ENCODE assay signal across 1 cellular context in the genomic region with DNA sequence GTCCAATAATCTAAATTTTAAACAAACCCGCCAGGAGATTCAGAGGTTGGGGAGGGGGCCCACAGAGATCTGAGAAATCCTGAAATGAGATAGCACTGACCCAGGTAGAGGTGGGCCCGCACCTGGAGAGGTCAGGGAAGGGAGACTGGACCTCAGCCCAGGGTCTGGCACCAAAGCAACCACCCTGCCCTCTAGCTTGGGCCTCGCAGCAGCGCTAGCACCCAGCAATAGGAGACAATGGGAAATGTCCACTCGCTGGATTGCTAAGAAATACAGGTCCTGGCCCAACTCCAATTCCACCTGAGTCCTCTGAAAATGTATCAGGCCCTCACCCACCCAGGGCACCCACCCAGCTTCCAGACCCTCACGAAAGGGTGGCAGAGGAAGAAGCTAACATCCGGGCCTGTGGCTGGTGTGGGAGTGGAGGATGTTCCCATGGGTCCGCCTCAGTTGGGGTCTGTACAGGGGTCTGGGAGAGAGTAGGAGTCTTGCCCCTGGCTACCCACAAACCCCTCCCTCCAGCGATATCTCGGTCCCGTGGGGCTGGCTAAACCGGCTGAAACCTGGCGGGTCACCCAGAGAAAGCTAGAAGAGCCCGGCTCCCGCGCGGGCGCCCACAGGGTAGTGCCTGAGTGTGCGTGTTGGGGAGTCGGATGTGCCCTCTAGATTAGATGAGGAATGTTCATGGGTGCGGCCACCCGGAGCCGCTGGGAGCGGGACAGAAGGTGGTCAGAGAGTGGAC.
TF ChIP-seq lines count a peak whose summit lies in the region.

No MANE protein-coding gene starts in this region.

TF ChIP-seq in HepG2, 621 proteins besides CTCF, POLR2A, EP300 and RAD21 (continued from another document and continues in another):
- TF ChIP-seq ZNF468 (CRISPR knock-in tag; IDR thresholded peaks at IDR 0.05) (no peak), ZNF138 (CRISPR knock-in tag; IDR thresholded peaks at IDR 0.05; ENCODE audit: low read depth) (no peak), EHMT2 (IDR thresholded peaks at IDR 0.05; ENCODE audit: borderline replicate concordance, low read depth, low read length) (no peak), DPF2 (CRISPR knock-in tag; IDR thresholded peaks at IDR 0.05; ENCODE audit: borderline replicate concordance, low read depth) (no peak), ZNF776 (CRISPR knock-in tag; IDR thresholded peaks at IDR 0.05) (no peak), HNRNPLL (IDR thresholded peaks at IDR 0.05; ENCODE audit: low read depth, low read length, poor library complexity, severe bottlenecking) (no peak), SRF (IDR thresholded peaks at IDR 0.05; ENCODE audit: low read depth, low read length) (no peak), XBP1 (CRISPR knock-in tag; IDR thresholded peaks at IDR 0.05) (no peak), ZMYM4 (CRISPR knock-in tag; IDR thresholded peaks at IDR 0.05) (no peak), ISX (CRISPR knock-in tag; conservative IDR thresholded peaks at IDR 0.05) (no peak), NR2F6 (IDR thresholded peaks at IDR 0.05) (peak; percentile 14; the same call in 1 of the 2 replicates), NR2F6 (CRISPR knock-in tag; IDR thresholded peaks at IDR 0.05) (no peak), ZNF614 (CRISPR knock-in tag; IDR thresholded peaks at IDR 0.05; ENCODE audit: borderline replicate concordance) (no peak), ISL2 (CRISPR knock-in tag; IDR thresholded peaks at IDR 0.05) (no peak), HNRNPK (IDR thresholded peaks at IDR 0.05; ENCODE audit: low read depth, low read length, poor library complexity, severe bottlenecking) (no peak)
- TF ChIP-seq, protein P1, sequence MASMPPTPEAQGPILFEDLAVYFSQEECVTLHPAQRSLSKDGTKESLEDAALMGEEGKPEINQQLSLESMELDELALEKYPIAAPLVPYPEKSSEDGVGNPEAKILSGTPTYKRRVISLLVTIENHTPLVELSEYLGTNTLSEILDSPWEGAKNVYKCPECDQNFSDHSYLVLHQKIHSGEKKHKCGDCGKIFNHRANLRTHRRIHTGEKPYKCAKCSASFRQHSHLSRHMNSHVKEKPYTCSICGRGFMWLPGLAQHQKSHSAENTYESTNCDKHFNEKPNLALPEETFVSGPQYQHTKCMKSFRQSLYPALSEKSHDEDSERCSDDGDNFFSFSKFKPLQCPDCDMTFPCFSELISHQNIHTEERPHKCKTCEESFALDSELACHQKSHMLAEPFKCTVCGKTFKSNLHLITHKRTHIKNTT (CRISPR knock-in tag; IDR thresholded peaks at IDR 0.05): no peak
- TF ChIP-seq, protein P2, sequence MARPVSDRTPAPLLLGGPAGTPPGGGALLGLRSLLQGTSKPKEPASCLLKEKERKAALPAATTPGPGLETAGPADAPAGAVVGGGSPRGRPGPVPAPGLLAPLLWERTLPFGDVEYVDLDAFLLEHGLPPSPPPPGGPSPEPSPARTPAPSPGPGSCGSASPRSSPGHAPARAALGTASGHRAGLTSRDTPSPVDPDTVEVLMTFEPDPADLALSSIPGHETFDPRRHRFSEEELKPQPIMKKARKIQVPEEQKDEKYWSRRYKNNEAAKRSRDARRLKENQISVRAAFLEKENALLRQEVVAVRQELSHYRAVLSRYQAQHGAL (CRISPR knock-in tag; IDR thresholded peaks at IDR 0.05; ENCODE audit: not compliant biosample characterization): no peak
- TF ChIP-seq, protein P3, sequence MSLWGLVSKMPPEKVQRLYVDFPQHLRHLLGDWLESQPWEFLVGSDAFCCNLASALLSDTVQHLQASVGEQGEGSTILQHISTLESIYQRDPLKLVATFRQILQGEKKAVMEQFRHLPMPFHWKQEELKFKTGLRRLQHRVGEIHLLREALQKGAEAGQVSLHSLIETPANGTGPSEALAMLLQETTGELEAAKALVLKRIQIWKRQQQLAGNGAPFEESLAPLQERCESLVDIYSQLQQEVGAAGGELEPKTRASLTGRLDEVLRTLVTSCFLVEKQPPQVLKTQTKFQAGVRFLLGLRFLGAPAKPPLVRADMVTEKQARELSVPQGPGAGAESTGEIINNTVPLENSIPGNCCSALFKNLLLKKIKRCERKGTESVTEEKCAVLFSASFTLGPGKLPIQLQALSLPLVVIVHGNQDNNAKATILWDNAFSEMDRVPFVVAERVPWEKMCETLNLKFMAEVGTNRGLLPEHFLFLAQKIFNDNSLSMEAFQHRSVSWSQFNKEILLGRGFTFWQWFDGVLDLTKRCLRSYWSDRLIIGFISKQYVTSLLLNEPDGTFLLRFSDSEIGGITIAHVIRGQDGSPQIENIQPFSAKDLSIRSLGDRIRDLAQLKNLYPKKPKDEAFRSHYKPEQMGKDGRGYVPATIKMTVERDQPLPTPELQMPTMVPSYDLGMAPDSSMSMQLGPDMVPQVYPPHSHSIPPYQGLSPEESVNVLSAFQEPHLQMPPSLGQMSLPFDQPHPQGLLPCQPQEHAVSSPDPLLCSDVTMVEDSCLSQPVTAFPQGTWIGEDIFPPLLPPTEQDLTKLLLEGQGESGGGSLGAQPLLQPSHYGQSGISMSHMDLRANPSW (CRISPR knock-in tag; IDR thresholded peaks at IDR 0.05; ENCODE audit: borderline replicate concordance): no peak
- TF ChIP-seq, protein P4, sequence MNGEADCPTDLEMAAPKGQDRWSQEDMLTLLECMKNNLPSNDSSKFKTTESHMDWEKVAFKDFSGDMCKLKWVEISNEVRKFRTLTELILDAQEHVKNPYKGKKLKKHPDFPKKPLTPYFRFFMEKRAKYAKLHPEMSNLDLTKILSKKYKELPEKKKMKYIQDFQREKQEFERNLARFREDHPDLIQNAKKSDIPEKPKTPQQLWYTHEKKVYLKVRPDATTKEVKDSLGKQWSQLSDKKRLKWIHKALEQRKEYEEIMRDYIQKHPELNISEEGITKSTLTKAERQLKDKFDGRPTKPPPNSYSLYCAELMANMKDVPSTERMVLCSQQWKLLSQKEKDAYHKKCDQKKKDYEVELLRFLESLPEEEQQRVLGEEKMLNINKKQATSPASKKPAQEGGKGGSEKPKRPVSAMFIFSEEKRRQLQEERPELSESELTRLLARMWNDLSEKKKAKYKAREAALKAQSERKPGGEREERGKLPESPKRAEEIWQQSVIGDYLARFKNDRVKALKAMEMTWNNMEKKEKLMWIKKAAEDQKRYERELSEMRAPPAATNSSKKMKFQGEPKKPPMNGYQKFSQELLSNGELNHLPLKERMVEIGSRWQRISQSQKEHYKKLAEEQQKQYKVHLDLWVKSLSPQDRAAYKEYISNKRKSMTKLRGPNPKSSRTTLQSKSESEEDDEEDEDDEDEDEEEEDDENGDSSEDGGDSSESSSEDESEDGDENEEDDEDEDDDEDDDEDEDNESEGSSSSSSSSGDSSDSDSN (CRISPR knock-in tag; IDR thresholded peaks at IDR 0.05): no peak
- TF ChIP-seq, protein P5, sequence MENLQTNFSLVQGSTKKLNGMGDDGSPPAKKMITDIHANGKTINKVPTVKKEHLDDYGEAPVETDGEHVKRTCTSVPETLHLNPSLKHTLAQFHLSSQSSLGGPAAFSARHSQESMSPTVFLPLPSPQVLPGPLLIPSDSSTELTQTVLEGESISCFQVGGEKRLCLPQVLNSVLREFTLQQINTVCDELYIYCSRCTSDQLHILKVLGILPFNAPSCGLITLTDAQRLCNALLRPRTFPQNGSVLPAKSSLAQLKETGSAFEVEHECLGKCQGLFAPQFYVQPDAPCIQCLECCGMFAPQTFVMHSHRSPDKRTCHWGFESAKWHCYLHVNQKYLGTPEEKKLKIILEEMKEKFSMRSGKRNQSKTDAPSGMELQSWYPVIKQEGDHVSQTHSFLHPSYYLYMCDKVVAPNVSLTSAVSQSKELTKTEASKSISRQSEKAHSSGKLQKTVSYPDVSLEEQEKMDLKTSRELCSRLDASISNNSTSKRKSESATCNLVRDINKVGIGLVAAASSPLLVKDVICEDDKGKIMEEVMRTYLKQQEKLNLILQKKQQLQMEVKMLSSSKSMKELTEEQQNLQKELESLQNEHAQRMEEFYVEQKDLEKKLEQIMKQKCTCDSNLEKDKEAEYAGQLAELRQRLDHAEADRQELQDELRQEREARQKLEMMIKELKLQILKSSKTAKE (CRISPR knock-in tag; IDR thresholded peaks at IDR 0.05; ENCODE audit: borderline replicate concordance): no peak
- TF ChIP-seq, protein P6, sequence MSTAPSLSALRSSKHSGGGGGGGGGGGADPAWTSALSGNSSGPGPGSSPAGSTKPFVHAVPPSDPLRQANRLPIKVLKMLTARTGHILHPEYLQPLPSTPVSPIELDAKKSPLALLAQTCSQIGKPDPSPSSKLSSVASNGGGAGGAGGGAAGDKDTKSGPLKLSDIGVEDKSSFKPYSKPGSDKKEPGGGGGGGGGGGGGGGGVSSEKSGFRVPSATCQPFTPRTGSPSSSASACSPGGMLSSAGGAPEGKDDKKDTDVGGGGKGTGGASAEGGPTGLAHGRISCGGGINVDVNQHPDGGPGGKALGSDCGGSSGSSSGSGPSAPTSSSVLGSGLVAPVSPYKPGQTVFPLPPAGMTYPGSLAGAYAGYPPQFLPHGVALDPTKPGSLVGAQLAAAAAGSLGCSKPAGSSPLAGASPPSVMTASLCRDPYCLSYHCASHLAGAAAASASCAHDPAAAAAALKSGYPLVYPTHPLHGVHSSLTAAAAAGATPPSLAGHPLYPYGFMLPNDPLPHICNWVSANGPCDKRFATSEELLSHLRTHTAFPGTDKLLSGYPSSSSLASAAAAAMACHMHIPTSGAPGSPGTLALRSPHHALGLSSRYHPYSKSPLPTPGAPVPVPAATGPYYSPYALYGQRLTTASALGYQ (CRISPR knock-in tag; IDR thresholded peaks at IDR 0.05): no peak
- TF ChIP-seq, protein P7, sequence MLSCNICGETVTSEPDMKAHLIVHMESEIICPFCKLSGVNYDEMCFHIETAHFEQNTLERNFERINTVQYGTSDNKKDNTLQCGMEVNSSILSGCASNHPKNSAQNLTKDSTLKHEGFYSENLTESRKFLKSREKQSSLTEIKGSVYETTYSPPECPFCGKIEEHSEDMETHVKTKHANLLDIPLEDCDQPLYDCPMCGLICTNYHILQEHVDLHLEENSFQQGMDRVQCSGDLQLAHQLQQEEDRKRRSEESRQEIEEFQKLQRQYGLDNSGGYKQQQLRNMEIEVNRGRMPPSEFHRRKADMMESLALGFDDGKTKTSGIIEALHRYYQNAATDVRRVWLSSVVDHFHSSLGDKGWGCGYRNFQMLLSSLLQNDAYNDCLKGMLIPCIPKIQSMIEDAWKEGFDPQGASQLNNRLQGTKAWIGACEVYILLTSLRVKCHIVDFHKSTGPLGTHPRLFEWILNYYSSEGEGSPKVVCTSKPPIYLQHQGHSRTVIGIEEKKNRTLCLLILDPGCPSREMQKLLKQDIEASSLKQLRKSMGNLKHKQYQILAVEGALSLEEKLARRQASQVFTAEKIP (CRISPR knock-in tag; IDR thresholded peaks at IDR 0.05; ENCODE audit: borderline replicate concordance): no peak
- TF ChIP-seq, protein P8, sequence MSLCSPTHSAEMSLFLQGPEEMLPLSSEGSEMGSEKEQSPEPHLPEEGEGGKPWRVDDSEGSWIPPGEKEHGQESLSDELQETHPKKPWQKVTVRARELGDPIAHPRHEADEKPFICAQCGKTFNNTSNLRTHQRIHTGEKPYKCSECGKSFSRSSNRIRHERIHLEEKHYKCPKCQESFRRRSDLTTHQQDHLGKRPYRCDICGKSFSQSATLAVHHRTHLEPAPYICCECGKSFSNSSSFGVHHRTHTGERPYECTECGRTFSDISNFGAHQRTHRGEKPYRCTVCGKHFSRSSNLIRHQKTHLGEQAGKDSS (CRISPR knock-in tag; IDR thresholded peaks at IDR 0.05; ENCODE audit: borderline replicate concordance, low read depth): no peak
- TF ChIP-seq, protein P9, sequence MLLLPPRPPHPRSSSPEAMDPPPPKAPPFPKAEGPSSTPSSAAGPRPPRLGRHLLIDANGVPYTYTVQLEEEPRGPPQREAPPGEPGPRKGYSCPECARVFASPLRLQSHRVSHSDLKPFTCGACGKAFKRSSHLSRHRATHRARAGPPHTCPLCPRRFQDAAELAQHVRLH (CRISPR knock-in tag; IDR thresholded peaks at IDR 0.05; ENCODE audit: borderline replicate concordance, low read depth): no peak
- TF ChIP-seq, protein P10, sequence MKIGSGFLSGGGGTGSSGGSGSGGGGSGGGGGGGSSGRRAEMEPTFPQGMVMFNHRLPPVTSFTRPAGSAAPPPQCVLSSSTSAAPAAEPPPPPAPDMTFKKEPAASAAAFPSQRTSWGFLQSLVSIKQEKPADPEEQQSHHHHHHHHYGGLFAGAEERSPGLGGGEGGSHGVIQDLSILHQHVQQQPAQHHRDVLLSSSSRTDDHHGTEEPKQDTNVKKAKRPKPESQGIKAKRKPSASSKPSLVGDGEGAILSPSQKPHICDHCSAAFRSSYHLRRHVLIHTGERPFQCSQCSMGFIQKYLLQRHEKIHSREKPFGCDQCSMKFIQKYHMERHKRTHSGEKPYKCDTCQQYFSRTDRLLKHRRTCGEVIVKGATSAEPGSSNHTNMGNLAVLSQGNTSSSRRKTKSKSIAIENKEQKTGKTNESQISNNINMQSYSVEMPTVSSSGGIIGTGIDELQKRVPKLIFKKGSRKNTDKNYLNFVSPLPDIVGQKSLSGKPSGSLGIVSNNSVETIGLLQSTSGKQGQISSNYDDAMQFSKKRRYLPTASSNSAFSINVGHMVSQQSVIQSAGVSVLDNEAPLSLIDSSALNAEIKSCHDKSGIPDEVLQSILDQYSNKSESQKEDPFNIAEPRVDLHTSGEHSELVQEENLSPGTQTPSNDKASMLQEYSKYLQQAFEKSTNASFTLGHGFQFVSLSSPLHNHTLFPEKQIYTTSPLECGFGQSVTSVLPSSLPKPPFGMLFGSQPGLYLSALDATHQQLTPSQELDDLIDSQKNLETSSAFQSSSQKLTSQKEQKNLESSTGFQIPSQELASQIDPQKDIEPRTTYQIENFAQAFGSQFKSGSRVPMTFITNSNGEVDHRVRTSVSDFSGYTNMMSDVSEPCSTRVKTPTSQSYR (CRISPR knock-in tag; IDR thresholded peaks at IDR 0.05; ENCODE audit: borderline replicate concordance): peak; percentile 2; the same call in 1 of the 2 replicates
- TF ChIP-seq, protein P11, sequence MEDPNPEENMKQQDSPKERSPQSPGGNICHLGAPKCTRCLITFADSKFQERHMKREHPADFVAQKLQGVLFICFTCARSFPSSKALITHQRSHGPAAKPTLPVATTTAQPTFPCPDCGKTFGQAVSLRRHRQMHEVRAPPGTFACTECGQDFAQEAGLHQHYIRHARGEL (CRISPR knock-in tag; IDR thresholded peaks at IDR 0.05): no peak
